Comparison of ENCODE assay signal across 8 cellular contexts in the genomic region with DNA sequence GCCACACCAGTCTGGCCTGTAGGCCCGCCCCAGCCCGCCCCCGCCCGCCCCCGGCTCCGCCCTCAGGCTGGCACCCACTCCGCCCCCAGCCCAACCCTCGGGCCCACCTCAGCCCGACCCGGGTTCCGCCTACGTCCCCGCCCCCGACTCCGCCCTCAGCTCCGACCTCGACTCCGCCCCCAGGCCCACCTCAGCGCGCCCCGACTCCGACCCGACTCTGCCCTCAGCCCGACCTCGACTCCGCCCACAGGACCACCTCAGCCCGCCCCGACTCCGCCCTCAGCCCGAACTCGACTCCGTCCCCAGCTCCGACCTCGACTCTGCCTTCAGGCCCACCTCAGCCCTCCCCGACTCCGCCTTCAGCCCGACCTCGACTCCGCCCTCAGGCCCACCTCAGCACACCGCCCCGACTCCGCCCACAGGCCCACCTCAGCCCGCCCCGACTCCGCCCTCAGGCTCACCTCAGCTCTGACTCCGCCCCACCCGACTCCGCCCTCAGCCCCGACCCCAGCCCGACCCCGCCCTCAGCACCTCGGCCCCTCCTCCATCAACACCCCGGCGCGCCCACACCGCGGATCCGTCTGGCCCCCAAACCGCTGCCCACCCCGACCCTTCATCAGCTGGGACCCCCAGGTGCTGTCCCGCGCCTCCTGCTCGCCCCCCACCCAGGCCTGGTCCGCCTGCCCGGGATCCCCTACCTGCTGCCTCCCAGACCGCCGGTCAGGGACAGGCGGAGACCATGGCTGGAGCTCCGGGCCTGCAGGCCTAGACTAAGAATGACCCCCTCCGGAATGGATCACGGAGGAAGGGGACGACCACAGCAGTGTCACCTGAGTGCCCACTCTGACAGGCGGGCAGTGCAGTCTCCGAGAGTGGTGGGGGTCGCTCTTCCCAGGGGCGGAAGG. TPM values are rescaled to one million over a fixed set of nuclear protein-coding genes. Genes with fewer than 3 reads are reported as not detected.
DNase-seq lines count a peak whose midpoint lies in the region; ATAC-seq lines count a peak whose summit lies in the region.

A gene (minus strand): TSS at position 13 of the 905 bp plus-strand sequence. CDS start 315 bp downstream, outside the sequence.

- H2BK15ac ChIP-seq in mesenchymal stem cell (ENCODE audit: low read depth, poor library complexity, severe bottlenecking), result peak within 1 kb of the TSS; percentile 97

- ATAC-seq in GM19035 (IDR thresholded peaks at IDR 0.05; ENCODE audit: unreplicated experiment) (peak; percentile 50), HG03439 (IDR thresholded peaks at IDR 0.05; ENCODE audit: unreplicated experiment) (peak; percentile 25)

- peak within 1 kb of the TSS; percentile 86 to 96 for H3K4ac ChIP-seq in mesenchymal stem cell (ENCODE audit: low read depth in 1 of 2, low read length in 2 of 2)

- H3K14ac ChIP-seq in mesenchymal stem cell (ENCODE audit: low read length in 2 of 2), result peak within 1 kb of the TSS; percentile 95 to 96

- peaks cover 12% of the 10 kb centered on the region for H3K4me1 ChIP-seq in ACC112 (ENCODE audit: control insufficient read depth, insufficient read depth, low read length, unreplicated experiment)
- H3K4me1 ChIP-seq in endocrine pancreas (ENCODE audit: control insufficient read depth, insufficient read depth, low read length), result no peaks in the 10 kb centered on the region
- peaks cover 19% of the 10 kb centered on the region for H3K4me1 ChIP-seq in mesenchymal stem cell (ENCODE audit: control insufficient read depth, insufficient read depth, low read depth, low read length)

- H2AFZ ChIP-seq in ACC112 (ENCODE audit: low read length, unreplicated experiment) (peak within 1 kb of the TSS; percentile 26), mesenchymal stem cell (ENCODE audit: low read depth, low read length) (peak within 1 kb of the TSS; percentile 90)

- peak within 1 kb of the TSS; percentile 90 for H4K8ac ChIP-seq in mesenchymal stem cell (ENCODE audit: low read length)

- H2BK5ac ChIP-seq in mesenchymal stem cell (ENCODE audit: low read depth, low read length, poor library complexity, severe bottlenecking), result no peak within 1 kb of the TSS

- peak within 1 kb of the TSS; percentile 98 for H3K18ac ChIP-seq in mesenchymal stem cell (ENCODE audit: low read depth in 1 of 2, low read length in 2 of 2)

- no peaks in the 10 kb centered on the region for H3K27me3 ChIP-seq in ACC112 (ENCODE audit: insufficient read depth, low read length)
- H3K27me3 ChIP-seq in endocrine pancreas (ENCODE audit: control insufficient read depth, insufficient read depth, low read length), result no peaks in the 10 kb centered on the region
- H3K27me3 ChIP-seq in mesenchymal stem cell (ENCODE audit: control insufficient read depth in 1 of 2, insufficient read depth in 1 of 2, low read length in 2 of 2), result no peaks in the 10 kb centered on the region

- peak within 1 kb of the TSS; percentile 88 for H4K91ac ChIP-seq in mesenchymal stem cell (ENCODE audit: low read length)

- WGBS in mesenchymal stem cell, result 8% methylated on average over 70 of the region's 76 CpGs

- peaks cover 31% of the 10 kb centered on the region for H3K79me2 ChIP-seq in ACC112 (ENCODE audit: control insufficient read depth, insufficient read depth, low read length, unreplicated experiment)

- peak within 1 kb of the TSS; percentile 5 to 96 for H3K23ac ChIP-seq in mesenchymal stem cell (ENCODE audit: low read length in 2 of 2)

- no peaks in the 10 kb centered on the region for H3K9me3 ChIP-seq in endocrine pancreas (ENCODE audit: control insufficient read depth, low read length)
- no peaks in the 10 kb centered on the region for H3K9me3 ChIP-seq in mesenchymal stem cell (ENCODE audit: control insufficient read depth, low read length)

- H2BK120ac ChIP-seq in mesenchymal stem cell (ENCODE audit: low read depth, low read length), result peak within 1 kb of the TSS; percentile 93

- peak within 1 kb of the TSS; percentile 93 for H3K4me2 ChIP-seq in mesenchymal stem cell (ENCODE audit: low read length, poor library complexity, severe bottlenecking)

- H2BK12ac ChIP-seq in mesenchymal stem cell (ENCODE audit: low read length in 2 of 2), result peak within 1 kb of the TSS in 1 of 2 experiments; percentile 94

- 0 out of 2 replicates have a peak, but pooled peaks cover 6% of the 10 kb centered on the region for H3K36me3 ChIP-seq in ACC112 (ENCODE audit: insufficient read depth, low read length)
- no peaks in the 10 kb centered on the region for H3K36me3 ChIP-seq in endocrine pancreas (ENCODE audit: control insufficient read depth, insufficient read depth, low read length)
- H3K36me3 ChIP-seq in mesenchymal stem cell (ENCODE audit: control insufficient read depth in 1 of 2, insufficient read depth in 2 of 2, low read depth in 1 of 2, low read length in 2 of 2), result peaks cover 15 to 22% of the 10 kb centered on the region in 2 experiments

- H3K27ac ChIP-seq in ACC112 (ENCODE audit: low read depth, low read length) (0 out of 2 replicates have a peak within 1 kb of the TSS, but pooled peaks have one; percentile 26), mesenchymal stem cell (ENCODE audit: low read length, poor library complexity, severe bottlenecking) (peak within 1 kb of the TSS; percentile 86)

- H3K9ac ChIP-seq in endocrine pancreas (ENCODE audit: control insufficient read depth, insufficient read depth, low read length) (peak within 1 kb of the TSS; percentile 71), mesenchymal stem cell (ENCODE audit: low read length) (peak within 1 kb of the TSS; percentile 88)

- H2AK5ac ChIP-seq in mesenchymal stem cell (ENCODE audit: low read length, severe bottlenecking), result peak within 1 kb of the TSS; percentile 38

- peak within 1 kb of the TSS; percentile 91 for H3K4me3 ChIP-seq in ACC112 (ENCODE audit: low read depth, low read length)
- H3K4me3 ChIP-seq in endocrine pancreas (ENCODE audit: control insufficient read depth, insufficient read depth, low read length), result peak within 1 kb of the TSS; percentile 49
- H3K4me3 ChIP-seq in mesenchymal stem cell (ENCODE audit: insufficient read depth in 1 of 2, low read depth in 1 of 2, low read length in 2 of 2), result peak within 1 kb of the TSS; percentile 85 to 87

- DNase-seq in NK-92 (lab: John Stamatoyannopoulos, UW; ENCODE audit: unreplicated experiment), result peak; percentile 75
- DNase-seq in activated CD8-positive, alpha-beta memory T cell treated with anti-CD3 and anti-CD28 coated beads, Interleukin-2, amount 50 U/mL, for 4 hours, result peak; percentile 90
- DNase-seq in mesenchymal stem cell, result peak; percentile 82
- peak; percentile 86 for DNase-seq in stimulated activated CD8-positive, alpha-beta memory T cell treated with anti-CD3 and anti-CD28 coated beads, Interleukin-12 subunit alpha, Interleukin-12 subunit beta, amount 100 ng/mL, for 1 hour (ENCODE audit: low read depth)

- peaks cover 1% of the 10 kb centered on the region for H3K79me1 ChIP-seq in mesenchymal stem cell (replicated peaks; ENCODE audit: low read length, poor library complexity, severe bottlenecking)

RNA-seq across cellular contexts. Expression of the gene that starts here (rescaled TPM):
- 17.6 TPM for polyA plus RNA-seq in mesenchymal stem cell (2013, experiment 1 of 2)
- 17.3 TPM for polyA plus RNA-seq in mesenchymal stem cell (2013, experiment 2 of 2)

Comparison
In these comparisons a context has a peak if more than half of its experiments do, and no peak if none do; other contexts are left out.
1. Peak in every context shown above with its lines: DNase-seq, ATAC-seq, H3K4me3 ChIP-seq and H3K27ac ChIP-seq.